Comparison of ENCODE assay signal across 1 cellular context in the genomic region with DNA sequence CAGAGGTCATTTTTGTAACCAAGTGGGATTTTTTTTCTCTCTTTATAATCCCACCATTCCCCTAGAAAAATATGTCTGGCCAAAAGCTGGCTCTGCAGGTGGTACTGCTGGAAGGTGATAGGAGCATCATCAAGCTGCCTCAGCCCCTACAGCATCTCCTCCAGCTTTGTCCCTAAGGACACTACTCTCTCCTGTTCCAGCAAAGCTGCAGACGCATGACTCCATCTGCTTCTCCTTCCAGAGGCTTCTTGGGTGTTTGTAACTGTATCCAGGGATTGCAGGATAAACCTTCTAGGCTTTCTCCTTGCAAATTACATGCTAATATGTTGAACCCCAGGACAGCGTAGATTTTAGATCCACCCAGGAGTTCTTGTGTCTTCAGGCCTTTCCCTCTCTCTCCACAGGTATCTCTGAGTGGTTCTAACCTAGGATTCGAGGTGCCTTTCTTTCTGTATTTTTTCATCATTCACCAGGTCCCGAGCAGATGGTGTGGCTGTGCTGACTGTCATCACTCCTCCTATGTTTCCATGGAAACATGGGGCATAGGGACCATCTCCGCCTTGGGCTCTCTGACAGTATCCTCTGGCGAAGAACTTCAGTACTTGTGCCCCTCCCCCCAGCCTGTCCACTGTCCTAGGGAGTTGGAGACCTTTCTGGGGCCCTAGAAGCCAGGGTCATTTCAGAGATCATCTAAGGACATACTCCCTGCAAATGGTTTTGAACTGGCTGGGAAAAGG.
TF ChIP-seq lines count a peak whose summit lies in the region.

No MANE protein-coding gene starts in this region.

TF ChIP-seq in K562, 482 proteins besides CTCF, POLR2A, EP300 and RAD21:
- TF ChIP-seq RFX1 (IDR thresholded peaks at IDR 0.05) (peak; percentile 29; the same call in 1 of the 2 replicates), PCBP1 (IDR thresholded peaks at IDR 0.05; ENCODE audit: low read depth, low read length, poor library complexity, severe bottlenecking) (no peak)
